ENCODE assay signal across 23 cellular contexts in genomic region chr19:54186351-54186750, GRCh38. TPM values are rescaled to one million over a fixed set of nuclear protein-coding genes. Genes with fewer than 3 reads are reported as not detected.
DNase-seq lines count a peak whose midpoint lies in the region; ATAC-seq and TF ChIP-seq lines count a peak whose summit lies in the region.
"Had no signal": no experiment of that assay in that cellular context is flagged by ENCODE, and none has a peak within 500 bp of the region (broad histone marks: within the 10 kb centered on the region; RNA-seq: fewer than 3 reads in every experiment).

No MANE protein-coding gene starts in this region.

- no peak for TF ChIP-seq CTCF in adrenal gland (IDR thresholded peaks at IDR 0.05)
- no peak for TF ChIP-seq CTCF in mucosa of descending colon (IDR thresholded peaks at IDR 0.05)
- TF ChIP-seq CTCF in stomach (IDR thresholded peaks at IDR 0.05) = no peak

- H3K36me3 ChIP-seq in adrenal gland (replicated peaks in 1 of 2) (peaks cover 0 to 19% of the 10 kb centered on the region in 2 donors), mucosa of descending colon (ENCODE audit: low read depth) (peaks cover 15% of the 10 kb centered on the region), stomach (peaks cover 14 to 28% (median 21%) of the 10 kb centered on the region in 4 donors)
- H3K36me3 ChIP-seq: thyroid gland had no signal

- TF ChIP-seq POLR2A in adrenal gland (IDR thresholded peaks at IDR 0.05) (no peak), stomach (IDR thresholded peaks at IDR 0.05) (no peak)

- no peaks in the 10 kb centered on the region for H3K9me3 ChIP-seq in adrenal gland (replicated peaks in 1 of 3)
- H3K9me3 ChIP-seq in mucosa of descending colon = no peaks in the 10 kb centered on the region
- H3K9me3 ChIP-seq in stomach = no peaks in the 10 kb centered on the region
- H3K9me3 ChIP-seq: psoas muscle, thyroid gland had no signal

- ATAC-seq in mucosa of descending colon (no peak), GM21423 (IDR thresholded peaks at IDR 0.05; ENCODE audit: unreplicated experiment) (no peak)
- ATAC-seq in stimulated activated naive CD8-positive, alpha-beta T cell treated with anti-CD3 and anti-CD28 coated beads, Interleukin-15, amount 100 ng/mL, for 72 hours = no peak
- ATAC-seq: psoas muscle; stimulated activated memory B cell treated with anti-CD40 and anti-IgM and Interleukin-4, amounts not matched to agents 10 μg/mL and 1 μg/mL and 100 μg/mL, for 72 hours had no signal

- H3K4me3 Mint-ChIP-seq in T-helper 2 cell treated with Interferon-gamma antibody and Interleukin-4, amounts not matched to agents 5 μg/mL and 100 μg/mL, for 36 hours = no peak overlapping the region
- no peak overlapping the region for H3K4me3 Mint-ChIP-seq in stimulated activated naive CD8-positive, alpha-beta T cell treated with anti-CD3 and anti-CD28 coated beads, Interleukin-15, amount 100 ng/mL, for 72 hours
- H3K4me3 Mint-ChIP-seq: stimulated activated memory B cell treated with anti-CD40 and anti-IgM and Interleukin-4, amounts not matched to agents 10 μg/mL and 1 μg/mL and 100 μg/mL, for 72 hours had no signal

- H3K4me3 ChIP-seq in adrenal gland (no peak overlapping the region), mucosa of descending colon (no peak overlapping the region), stomach (no peak overlapping the region)
- H3K4me3 ChIP-seq: psoas muscle, thyroid gland had no signal

- H3K27me3 ChIP-seq in adrenal gland (no peaks in the 10 kb centered on the region), stomach (no peaks in the 10 kb centered on the region)
- H3K27me3 ChIP-seq: thyroid gland had no signal

- no peak for DNase-seq in T-helper 2 cell treated with Interferon-gamma antibody and Interleukin-4, amounts not matched to agents 5 μg/mL and 100 μg/mL, for 36 hours (ENCODE audit: low spot score)
- DNase-seq in T-helper 2 cell = no peak
- DNase-seq in adrenal gland = no peak
- peak in 2 of 3 donors; percentile 24 to 50 for DNase-seq in mucosa of descending colon
- no peak for DNase-seq in stomach
- DNase-seq in stimulated activated naive CD8-positive, alpha-beta T cell treated with anti-CD3 and anti-CD28 coated beads, Interleukin-15, amount 100 ng/mL, for 72 hours = no peak
- DNase-seq in NCI-H748 (lab: John Stamatoyannopoulos, UW; ENCODE audit: unreplicated experiment) = no peak
- DNase-seq: activated CD4-positive, alpha-beta T cell treated with anti-CD3 and anti-CD28 coated beads for 4 hours; activated CD8-positive, alpha-beta memory T cell treated with anti-CD3 and anti-CD28 coated beads, Interleukin-2, amount 50 U/mL, for 4 hours; activated gamma-delta T cell treated with Interleukin-2 at 50 U/mL for 16 hours; dermis blood vessel endothelial cell; GF-D8; NCI-H1105 treated with DMSO at 0.1 percent for 48 hours; NCI-H2029 treated with DMSO at 0.1 percent for 48 hours; NCI-H345; SHP77; stimulated activated CD4-positive, alpha-beta T cell treated with anti-CD3 and anti-CD28 coated beads, Interleukin-2, amount 100 ng/mL, for 24 hours; thyroid gland had no signal

- peaks cover 21% of the 10 kb centered on the region for H3K4me1 Mint-ChIP-seq in T-helper 2 cell treated with Interferon-gamma antibody and Interleukin-4, amounts not matched to agents 5 μg/mL and 100 μg/mL, for 36 hours (ENCODE audit: low read depth)
- peaks cover 25% of the 10 kb centered on the region for H3K4me1 Mint-ChIP-seq in stimulated activated naive CD8-positive, alpha-beta T cell treated with anti-CD3 and anti-CD28 coated beads, Interleukin-15, amount 100 ng/mL, for 72 hours

- intact Hi-C loops in adrenal gland (cut with DNase I) = no loop called here
- intact Hi-C loops in mucosa of descending colon (cut with DNase I, micrococcal nuclease) = no loop called here
- intact Hi-C loops in stomach (cut with DNase I; ENCODE audit: low total_unique reads) = no loop called here

- no peak for TF ChIP-seq EP300 in stomach (IDR thresholded peaks at IDR 0.05)

- peak overlapping the region; percentile 31 for H3K27ac Mint-ChIP-seq in T-helper 2 cell treated with Interferon-gamma antibody and Interleukin-4, amounts not matched to agents 5 μg/mL and 100 μg/mL, for 36 hours
- H3K27ac Mint-ChIP-seq in stimulated activated naive CD8-positive, alpha-beta T cell treated with anti-CD3 and anti-CD28 coated beads, Interleukin-15, amount 100 ng/mL, for 72 hours = no peak overlapping the region
- H3K27ac Mint-ChIP-seq: stimulated activated memory B cell treated with anti-CD40 and anti-IgM and Interleukin-4, amounts not matched to agents 10 μg/mL and 1 μg/mL and 100 μg/mL, for 72 hours had no signal

- H3K4me1 ChIP-seq in adrenal gland (replicated peaks in 1 of 2) = peaks cover 22% of the 10 kb centered on the region in 2 donors
- H3K4me1 ChIP-seq in mucosa of descending colon (ENCODE audit: low read depth) = peaks cover 22% of the 10 kb centered on the region
- peaks cover 18 to 28% (median 24%) of the 10 kb centered on the region in 4 donors for H3K4me1 ChIP-seq in stomach

- H3K36me3 Mint-ChIP-seq in T-helper 2 cell treated with Interferon-gamma antibody and Interleukin-4, amounts not matched to agents 5 μg/mL and 100 μg/mL, for 36 hours (ENCODE audit: low read depth) = peaks cover 24% of the 10 kb centered on the region

- H3K9me3 Mint-ChIP-seq in T-helper 2 cell treated with Interferon-gamma antibody and Interleukin-4, amounts not matched to agents 5 μg/mL and 100 μg/mL, for 36 hours = no peaks in the 10 kb centered on the region
- no peaks in the 10 kb centered on the region for H3K9me3 Mint-ChIP-seq in stimulated activated naive CD8-positive, alpha-beta T cell treated with anti-CD3 and anti-CD28 coated beads, Interleukin-15, amount 100 ng/mL, for 72 hours
- H3K9me3 Mint-ChIP-seq: stimulated activated memory B cell treated with anti-CD40 and anti-IgM and Interleukin-4, amounts not matched to agents 10 μg/mL and 1 μg/mL and 100 μg/mL, for 72 hours had no signal

- 80 to 97% (median 90%) methylated on average over 5 to 8 of the region's 8 CpGs for WGBS in adrenal gland, 4 donors
- WGBS in stomach, 5 donors = 82 to 96% (median 86%) methylated on average over 7 to 8 of the region's 8 CpGs

- H3K27ac ChIP-seq in adrenal gland (peak overlapping the region in 4 of 5 donors; percentile 56 to 99 (median 84)), stomach (peak overlapping the region in 4 of 5 donors; percentile 26 to 97 (median 56))
- H3K27ac ChIP-seq: 22Rv1, psoas muscle, thyroid gland had no signal

- no peaks in the 10 kb centered on the region for H3K27me3 Mint-ChIP-seq in T-helper 2 cell treated with Interferon-gamma antibody and Interleukin-4, amounts not matched to agents 5 μg/mL and 100 μg/mL, for 36 hours (ENCODE audit: low read depth)
- no peaks in the 10 kb centered on the region for H3K27me3 Mint-ChIP-seq in stimulated activated naive CD8-positive, alpha-beta T cell treated with anti-CD3 and anti-CD28 coated beads, Interleukin-15, amount 100 ng/mL, for 72 hours
- H3K27me3 Mint-ChIP-seq: stimulated activated memory B cell treated with anti-CD40 and anti-IgM and Interleukin-4, amounts not matched to agents 10 μg/mL and 1 μg/mL and 100 μg/mL, for 72 hours had no signal

RNA-seq across cellular contexts. Expression of gene MBOAT7, which starts 3.0 kb away (rescaled TPM):
- total RNA-seq in adrenal gland (100 to 1,000 TPM; 285 to 670 (median 495) TPM), mucosa of descending colon (100 to 1,000 TPM in 2 of 3 donors, 10 to 100 TPM in 1; 79.9 to 176 (median 113) TPM), stomach (1,000 to 10,000 TPM in 1 of 5 donors, 100 to 1,000 TPM in 1, 10 to 100 TPM in 3; 22.0 to 1,215 (median 95.1) TPM)
- polyA plus RNA-seq in adrenal gland (100 to 1,000 TPM; 130 to 190 (median 189) TPM), stomach (10 to 100 TPM; 14.1 to 20.6 (median 19.1) TPM)

RNA-seq across cellular contexts. Expression of gene TSEN34, which starts 4.8 kb away (rescaled TPM):
- 100 to 1,000 TPM in 5 of 8 donors, 10 to 100 TPM in 3; 66.4 to 201 (median 113) TPM for total RNA-seq in adrenal gland
- 10 to 100 TPM; 21.5 to 41.2 (median 26.1) TPM for polyA plus RNA-seq in adrenal gland
- total RNA-seq in mucosa of descending colon = 10 to 100 TPM; 35.0 to 40.3 (median 35.2) TPM
- total RNA-seq in stomach = 100 to 1,000 TPM in 1 of 5 donors, 10 to 100 TPM in 4; 25.5 to 147 (median 34.5) TPM
- polyA plus RNA-seq in stomach = 10 to 100 TPM; 35.3 to 54.1 (median 45.1) TPM

RNA-seq across cellular contexts. Expression of gene TMC4, which starts 13.4 kb away (rescaled TPM):
- total RNA-seq in adrenal gland = 10 to 100 TPM in 1 of 8 donors, 1 to 10 TPM in 5, under 1 TPM in 2; 0.55 to 18.2 (median 1.3) TPM
- 10 to 100 TPM in 1 of 3 donors, 1 to 10 TPM in 1, under 1 TPM in 1; 0.48 to 10.5 (median 1.5) TPM for polyA plus RNA-seq in adrenal gland
- 100 to 1,000 TPM; 107 to 276 (median 178) TPM for total RNA-seq in mucosa of descending colon
- total RNA-seq in stomach = 10 to 100 TPM; 28.0 to 99.5 (median 47.1) TPM
- polyA plus RNA-seq in stomach = 10 to 100 TPM; 33.4 to 49.8 (median 39.3) TPM
- total RNA-seq: OCI-LY7 had no signal

RNA-seq across cellular contexts. Expression of gene RPS9, which starts 14.3 kb away (rescaled TPM):
- 1,000 to 10,000 TPM in 7 of 8 donors, 100 to 1,000 TPM in 1; 928 to 2,677 (median 1,834) TPM for total RNA-seq in adrenal gland
- 1,000 to 10,000 TPM in 2 of 3 donors, 100 to 1,000 TPM in 1; 545 to 3,006 (median 1,900) TPM for polyA plus RNA-seq in adrenal gland
- 1,000 to 10,000 TPM in 2 of 3 donors, 100 to 1,000 TPM in 1; 873 to 1,110 (median 1,027) TPM for total RNA-seq in mucosa of descending colon
- total RNA-seq in stomach = 1,000 to 10,000 TPM in 4 of 5 donors, 100 to 1,000 TPM in 1; 634 to 2,012 (median 1,471) TPM
- polyA plus RNA-seq in stomach = 1,000 to 10,000 TPM; 4,159 to 5,346 (median 4,356) TPM

RNA-seq across cellular contexts. Expression of gene LENG1, which starts 26.8 kb away (rescaled TPM):
- 10 to 100 TPM in 2 of 8 donors, 1 to 10 TPM in 6; 5.0 to 21.7 (median 9.0) TPM for total RNA-seq in adrenal gland
- polyA plus RNA-seq in adrenal gland = 10 to 100 TPM in 2 of 3 donors, 1 to 10 TPM in 1; 5.7 to 22.0 (median 14.8) TPM
- total RNA-seq in mucosa of descending colon = 10 to 100 TPM in 1 of 3 donors, 1 to 10 TPM in 2; 7.5 to 10.8 (median 8.0) TPM
- 10 to 100 TPM in 2 of 5 donors, 1 to 10 TPM in 1, not detected in 2; 4.2 to 35.6 (median 21.0) TPM for total RNA-seq in stomach
- polyA plus RNA-seq in stomach = 10 to 100 TPM in 1 of 3 donors, 1 to 10 TPM in 2; 8.2 to 12.0 (median 8.6) TPM

Comparison
In these comparisons a context has a peak if more than half of its experiments do, and no peak if none do; other contexts are left out.
1. DNase-seq: peak in mucosa of descending colon (2 of 3); none in T-helper 2 cell treated with Interferon-gamma antibody and Interleukin-4, amounts not matched to agents 5 μg/mL and 100 μg/mL, for 36 hours (single experiment), T-helper 2 cell (0 of 5), adrenal gland (0 of 7), stomach (single experiment), stimulated activated naive CD8-positive, alpha-beta T cell treated with anti-CD3 and anti-CD28 coated beads, Interleukin-15, amount 100 ng/mL, for 72 hours (0 of 2) and NCI-H748 (single experiment).